In genomic region chr12:10362828-10363664, GRCh38 we compare ENCODE assay signal across 1 cellular context.
TF ChIP-seq lines count a peak whose summit lies in the region.

No MANE protein-coding gene starts in this region.

TF ChIP-seq in endothelial cell of umbilical vein, 7 proteins besides CTCF, POLR2A, EP300 and RAD21 (continued from another document):
- TF ChIP-seq MYC (IDR thresholded peaks at IDR 0.05; ENCODE audit: low read depth, low read length) (no peak), JUN (IDR thresholded peaks at IDR 0.05; ENCODE audit: borderline replicate concordance, insufficient read depth, insufficient read length, low read depth) (no peak), FOS (IDR thresholded peaks at IDR 0.05; ENCODE audit: borderline replicate concordance, insufficient read depth, low read length) (no peak), MAX (IDR thresholded peaks at IDR 0.05; ENCODE audit: insufficient read depth, insufficient read length) (no peak)
TF ChIP-seq in endothelial cell of umbilical vein: peak in this region for 0.
